16 cellular contexts compared by ENCODE assay signal in genomic region chr6:3776881-3777507, GRCh38. TPM values are rescaled to one million over a fixed set of nuclear protein-coding genes. Genes with fewer than 3 reads are reported as not detected.
DNase-seq lines count a peak whose midpoint lies in the region; ATAC-seq and TF ChIP-seq lines count a peak whose summit lies in the region.
"Had no signal": no experiment of that assay in that cellular context is flagged by ENCODE, and none has a peak within 500 bp of the region (broad histone marks: within the 10 kb centered on the region; RNA-seq: fewer than 3 reads in every experiment).

No MANE protein-coding gene starts in this region.

- no peaks in the 10 kb centered on the region for H4K20me1 ChIP-seq in PC-3 (ENCODE audit: low read length)

- H3K4me3 ChIP-seq in PC-3 (ENCODE audit: low read length) (no peak overlapping the region), mucosa of descending colon (no peak overlapping the region)
- H3K4me3 ChIP-seq: thyroid gland had no signal

- H3K36me3 Mint-ChIP-seq in endothelial cell (ENCODE audit: low read depth, unreplicated experiment), result no peaks in the 10 kb centered on the region
- no peaks in the 10 kb centered on the region for H3K36me3 Mint-ChIP-seq in stimulated activated naive B cell treated with anti-CD40 and anti-IgM and Interleukin-4, amounts not matched to agents 10 μg/mL and 1 μg/mL and 100 μg/mL, for 72 hours
- H3K36me3 Mint-ChIP-seq: activated naive CD4-positive, alpha-beta T cell treated with anti-CD3 and anti-CD28 coated beads, Interleukin-2, amount 50 U/mL, for 72 hours; naive thymus-derived CD4-positive, alpha-beta T cell had no signal

- H3K4me1 ChIP-seq in PC-3 (ENCODE audit: insufficient read depth, low read length), result no peaks in the 10 kb centered on the region
- H3K4me1 ChIP-seq in mucosa of descending colon (ENCODE audit: low read depth), result no peaks in the 10 kb centered on the region

- DNase-seq in NCI-H2227 (lab: John Stamatoyannopoulos, UW; ENCODE audit: unreplicated experiment), result peak; percentile 7
- DNase-seq in NCI-H2227 treated with DMSO at 0.1 percent for 48 hours (lab: John Stamatoyannopoulos, UW), result no peak
- DNase-seq in PC-3, result no peak
- DNase-seq in endothelial cell (ENCODE audit: low spot score), result peak; percentile 14
- DNase-seq in stimulated activated naive B cell treated with anti-CD40 and anti-IgM and Interleukin-4, amounts not matched to agents 10 μg/mL and 1 μg/mL and 100 μg/mL, for 72 hours, result no peak
- no peak for DNase-seq in cerebellum (ENCODE audit: low spot score)
- no peak for DNase-seq in OCI-M2 (lab: John Stamatoyannopoulos, UW; ENCODE audit: unreplicated experiment)
- no peak for DNase-seq in mucosa of descending colon
- DNase-seq: ACHN; activated CD8-positive, alpha-beta memory T cell treated with anti-CD3 and anti-CD28 coated beads for 24 hours; naive thymus-derived CD4-positive, alpha-beta T cell; NCI-H1105 treated with DMSO at 0.1 percent for 48 hours; T-helper 17 cell; thyroid gland had no signal

- TF ChIP-seq CTCF in PC-3 (conservative IDR thresholded peaks at IDR 0.05; ENCODE audit: low read depth, low read length) (peak; percentile 26; the same call in 1 of the 2 replicates), endothelial cell (IDR thresholded peaks at IDR 0.05; ENCODE audit: unreplicated experiment) (no peak), mucosa of descending colon (IDR thresholded peaks at IDR 0.05) (no peak)

- BruUV-seq in PC-3 (replicated peaks; lab: Mats Ljungman, UMichigan), result no TSS peak

- no peak for ATAC-seq in PC-3
- peak; percentile 61 for ATAC-seq in stimulated activated naive B cell treated with anti-CD40 and anti-IgM and Interleukin-4, amounts not matched to agents 10 μg/mL and 1 μg/mL and 100 μg/mL, for 72 hours (replicated peaks)
- no peak for ATAC-seq in mucosa of descending colon
- ATAC-seq: naive thymus-derived CD4-positive, alpha-beta T cell; sciatic nerve; T-helper 17 cell had no signal

- CTCF ChIA-PET in PC-3 (lab: Charles Lee), result no interaction called here

- no peaks in the 10 kb centered on the region for H3K9me3 ChIP-seq in PC-3 (ENCODE audit: low read length)
- no peaks in the 10 kb centered on the region for H3K9me3 ChIP-seq in mucosa of descending colon
- H3K9me3 ChIP-seq: thyroid gland had no signal

- H3K4me3 Mint-ChIP-seq in endothelial cell (ENCODE audit: unreplicated experiment), result no peak overlapping the region
- H3K4me3 Mint-ChIP-seq in stimulated activated naive B cell treated with anti-CD40 and anti-IgM and Interleukin-4, amounts not matched to agents 10 μg/mL and 1 μg/mL and 100 μg/mL, for 72 hours, result no peak overlapping the region
- H3K4me3 Mint-ChIP-seq: naive thymus-derived CD4-positive, alpha-beta T cell; T-helper 17 cell had no signal

- H3K27me3 ChIP-seq in PC-3 (ENCODE audit: low read length), result no peaks in the 10 kb centered on the region
- H3K27me3 ChIP-seq: thyroid gland had no signal

- H3K36me3 ChIP-seq in PC-3 (ENCODE audit: low read depth, low read length), result no peaks in the 10 kb centered on the region
- H3K36me3 ChIP-seq in mucosa of descending colon (ENCODE audit: low read depth), result no peaks in the 10 kb centered on the region
- H3K36me3 ChIP-seq: thyroid gland had no signal

- H3K27me3 Mint-ChIP-seq in endothelial cell (ENCODE audit: unreplicated experiment), result peaks cover 13% of the 10 kb centered on the region
- peaks cover 6 to 13% of the 10 kb centered on the region in 2 donors for H3K27me3 Mint-ChIP-seq in stimulated activated naive B cell treated with anti-CD40 and anti-IgM and Interleukin-4, amounts not matched to agents 10 μg/mL and 1 μg/mL and 100 μg/mL, for 72 hours

- POLR2A ChIA-PET in PC-3 (lab: Charles Lee; ENCODE audit: unreplicated experiment), result no interaction called here

- H3F3A ChIP-seq in PC-3 (ENCODE audit: low read length, unreplicated experiment), result no peaks in the 10 kb centered on the region

- intact Hi-C loops in PC-3 (cut with micrococcal nuclease) (no loop called here), mucosa of descending colon (cut with DNase I, micrococcal nuclease) (no loop called here)

- no peaks in the 10 kb centered on the region for H3K79me2 ChIP-seq in PC-3 (ENCODE audit: low read length)

- H3K27ac ChIP-seq in PC-3 (ENCODE audit: low read length), result no peak overlapping the region
- H3K27ac ChIP-seq: thyroid gland had no signal

- H3K9me3 Mint-ChIP-seq in endothelial cell (ENCODE audit: unreplicated experiment), result no peaks in the 10 kb centered on the region
- H3K9me3 Mint-ChIP-seq in stimulated activated naive B cell treated with anti-CD40 and anti-IgM and Interleukin-4, amounts not matched to agents 10 μg/mL and 1 μg/mL and 100 μg/mL, for 72 hours, result no peaks in the 10 kb centered on the region
- H3K9me3 Mint-ChIP-seq: activated naive CD4-positive, alpha-beta T cell treated with anti-CD3 and anti-CD28 coated beads, Interleukin-2, amount 50 U/mL, for 72 hours; naive thymus-derived CD4-positive, alpha-beta T cell had no signal

- H3K4me1 Mint-ChIP-seq in endothelial cell (ENCODE audit: unreplicated experiment), result peaks cover 6% of the 10 kb centered on the region
- peaks cover 7 to 8% of the 10 kb centered on the region in 2 donors for H3K4me1 Mint-ChIP-seq in stimulated activated naive B cell treated with anti-CD40 and anti-IgM and Interleukin-4, amounts not matched to agents 10 μg/mL and 1 μg/mL and 100 μg/mL, for 72 hours
- H3K4me1 Mint-ChIP-seq: naive thymus-derived CD4-positive, alpha-beta T cell; T-helper 17 cell had no signal

- H3K4me2 ChIP-seq in PC-3 (ENCODE audit: low read length), result no peak overlapping the region

- H2AFZ ChIP-seq in PC-3 (ENCODE audit: low read length), result no peak overlapping the region

- H3K27ac Mint-ChIP-seq in endothelial cell (ENCODE audit: unreplicated experiment), result peak overlapping the region; percentile 33
- H3K27ac Mint-ChIP-seq in stimulated activated naive B cell treated with anti-CD40 and anti-IgM and Interleukin-4, amounts not matched to agents 10 μg/mL and 1 μg/mL and 100 μg/mL, for 72 hours, result no peak overlapping the region
- H3K27ac Mint-ChIP-seq: activated naive CD4-positive, alpha-beta T cell treated with anti-CD3 and anti-CD28 coated beads, Interleukin-2, amount 50 U/mL, for 72 hours; T-helper 17 cell had no signal

- H3K9me2 ChIP-seq in PC-3 (replicated peaks; ENCODE audit: low read length), result no peaks in the 10 kb centered on the region

- H3K9ac ChIP-seq in PC-3 (ENCODE audit: low read length), result no peak overlapping the region

RNA-seq across cellular contexts. Expression of gene PXDC1, which starts 25.5 kb away (rescaled TPM):
- total RNA-seq in PC-3 (2014; rRNA removed), result 46.2 and 59.8 TPM in 2 replicates
- total RNA-seq in endothelial cell (ENCODE audit: unreplicated experiment), result 41.0 TPM
- 17.6 TPM for total RNA-seq in cerebellum
- 10 to 100 TPM in 1 of 3 donors, 1 to 10 TPM in 2; 3.1 to 27.9 (median 9.2) TPM for total RNA-seq in mucosa of descending colon

Comparison
In these comparisons a context has a peak if more than half of its experiments do, and no peak if none do; other contexts are left out.
1. DNase-seq: peak in NCI-H2227 (single experiment) and endothelial cell (single experiment); none in NCI-H2227 treated with DMSO at 0.1 percent for 48 hours (single experiment), PC-3 (single experiment), stimulated activated naive B cell treated with anti-CD40 and anti-IgM and Interleukin-4, amounts not matched to agents 10 μg/mL and 1 μg/mL and 100 μg/mL, for 72 hours (single experiment), cerebellum (single experiment), OCI-M2 (single experiment) and mucosa of descending colon (0 of 3).
2. ATAC-seq: peak in stimulated activated naive B cell treated with anti-CD40 and anti-IgM and Interleukin-4, amounts not matched to agents 10 μg/mL and 1 μg/mL and 100 μg/mL, for 72 hours (2 of 2); none in PC-3 (single experiment) and mucosa of descending colon (single experiment).